9 cellular contexts compared by ENCODE assay signal in genomic region chr14:55107766-55108554, GRCh38. TPM values are rescaled to one million over a fixed set of nuclear protein-coding genes. Genes with fewer than 3 reads are reported as not detected.
A peak's percentile ranks its signal among the peaks of the same experiment; 100 is the strongest.
DNase-seq lines count a peak whose midpoint lies in the region; ATAC-seq and TF ChIP-seq lines count a peak whose summit lies in the region.
"Had no signal": no experiment of that assay in that cellular context is flagged by ENCODE, and none has a peak within 500 bp of the region (broad histone marks: within the 10 kb centered on the region; RNA-seq: fewer than 3 reads in every experiment).

No MANE protein-coding gene starts in this region.

- no peak overlapping the region for H3K27ac ChIP-seq in CD4-positive, alpha-beta T cell (ENCODE audit: low read depth, low read length)

- peaks cover 5% of the 10 kb centered on the region for H3K9me3 Mint-ChIP-seq in CD4-positive, alpha-beta T cell
- peaks cover 0 to 4% (median 0%) of the 10 kb centered on the region in 3 donors for H3K9me3 Mint-ChIP-seq in T-cell

- H3K4me1 Mint-ChIP-seq in CD4-positive, alpha-beta T cell (ENCODE audit: low read depth), result peaks cover 32% of the 10 kb centered on the region
- H3K4me1 Mint-ChIP-seq in T-cell, result peaks cover 21 to 40% (median 33%) of the 10 kb centered on the region in 3 donors

- H3K36me3 Mint-ChIP-seq in CD4-positive, alpha-beta T cell (ENCODE audit: low read depth), result no peaks in the 10 kb centered on the region
- peaks cover 6% of the 10 kb centered on the region for H3K36me3 Mint-ChIP-seq in T-cell

- intact Hi-C loops in CD4-positive, alpha-beta T cell (cut with DNase I, micrococcal nuclease), result no loop called here
- intact Hi-C loops in left colon (cut with DNase I, micrococcal nuclease), result no loop called here

- H3K4me3 Mint-ChIP-seq in CD4-positive, alpha-beta T cell, result no peak overlapping the region
- no peak overlapping the region for H3K4me3 Mint-ChIP-seq in T-cell
- H3K4me3 Mint-ChIP-seq: naive thymus-derived CD8-positive, alpha-beta T cell had no signal

- ATAC-seq in CD4-positive, alpha-beta T cell (ENCODE audit: poor library complexity), result peak; percentile 69
- ATAC-seq in HG02798 (IDR thresholded peaks at IDR 0.05; ENCODE audit: poor library complexity, unreplicated experiment) (peak; percentile 65), T-cell (replicated peaks in 1 of 4) (peak; percentile 52 to 78 (median 66)), left colon (peak; percentile 66), GM18870 (IDR thresholded peaks at IDR 0.05; ENCODE audit: unreplicated experiment) (no peak), GM19328 (IDR thresholded peaks at IDR 0.05; ENCODE audit: unreplicated experiment) (no peak)

- peak in 7 of 10 experiments; percentile 16 to 38 (median 25) for DNase-seq in CD4-positive, alpha-beta T cell
- DNase-seq in T-cell (peak in 5 of 34 experiments; percentile 6 to 37 (median 26)), left colon (peak; percentile 84 to 88)
- DNase-seq in central memory CD4-positive, alpha-beta T cell, result peak; percentile 19
- DNase-seq in stimulated activated CD4-positive, alpha-beta T cell treated with anti-CD3 and anti-CD28 coated beads, Interleukin-4, amount 100 ng/mL, for 1 hour, result peak; percentile 18
- DNase-seq: naive thymus-derived CD8-positive, alpha-beta T cell had no signal

- CTCF ChIA-PET in CD4-positive, alpha-beta T cell (lab: Charles Lee), result interaction anchor here (0.9 to 1.3 kb wide), 2 partner anchors 9 to 81 kb away, joined by 3 read pairs; no protein-coding TSS in a partner anchor
- CTCF ChIA-PET in T-cell (lab: Charles Lee), result interaction anchor here (0.6 to 1.2 kb wide), 5 partner anchors 10 to 1963 kb away, joined by 3 to 11 read pairs (median 5); no protein-coding TSS in a partner anchor

- H3K9me3 ChIP-seq in CD4-positive, alpha-beta T cell (ENCODE audit: control insufficient read depth, low read length), result no peaks in the 10 kb centered on the region

- POLR2A ChIA-PET in CD4-positive, alpha-beta T cell (lab: Charles Lee), result no interaction called here
- POLR2A ChIA-PET in T-cell (lab: Charles Lee), result no interaction called here

- no peaks in the 10 kb centered on the region for H3K27me3 Mint-ChIP-seq in CD4-positive, alpha-beta T cell
- no peaks in the 10 kb centered on the region for H3K27me3 Mint-ChIP-seq in T-cell
- H3K27me3 Mint-ChIP-seq: naive thymus-derived CD8-positive, alpha-beta T cell had no signal

- TF ChIP-seq CTCF in CD4-positive, alpha-beta T cell (IDR thresholded peaks at IDR 0.05), result no peak

- H3K27me3 ChIP-seq in CD4-positive, alpha-beta T cell (ENCODE audit: control insufficient read depth, insufficient read depth, low read length), result no peaks in the 10 kb centered on the region

- H3K27ac Mint-ChIP-seq in CD4-positive, alpha-beta T cell, result peak overlapping the region; percentile 79
- H3K27ac Mint-ChIP-seq in T-cell, result peak overlapping the region; percentile 74 to 89

RNA-seq across cellular contexts. Expression of gene LGALS3, which starts 21.1 kb away (rescaled TPM):
- total RNA-seq in CD4-positive, alpha-beta T cell, result 10 to 100 TPM; 11.7 to 12.1 TPM
- total RNA-seq in T-cell (10 to 100 TPM in 4 of 5 donors, 1 to 10 TPM in 1; 4.1 to 57.7 (median 35.8) TPM), left colon (1,000 to 10,000 TPM; 1,592 to 1,809 TPM)

RNA-seq across cellular contexts. Expression of gene MAPK1IP1L, which starts 56.5 kb away (rescaled TPM):
- total RNA-seq in CD4-positive, alpha-beta T cell, result 100 to 1,000 TPM; 198 to 207 TPM
- 100 to 1,000 TPM in 2 of 5 donors, 10 to 100 TPM in 3; 68.7 to 153 (median 73.4) TPM for total RNA-seq in T-cell
- 10 to 100 TPM; 69.7 to 71.7 TPM for total RNA-seq in left colon

Comparison
In these comparisons a context has a peak if more than half of its experiments do, and no peak if none do; other contexts are left out.
1. ATAC-seq: peak in CD4-positive, alpha-beta T cell (single experiment), HG02798 (single experiment), T-cell (4 of 4) and left colon (single experiment); none in GM18870 (single experiment) and GM19328 (single experiment).
2. RNA of gene LGALS3, which starts 21.1 kb away (total RNA-seq): 1,592 to 1,809 TPM in left colon; 4.1 to 57.7 TPM in T-cell and 11.7 to 12.1 TPM in CD4-positive, alpha-beta T cell; every median in the first group is over 10 times any median in the second.